In genomic region chr2:172859821-172860707, GRCh38 we compare ENCODE assay signal across 1 cellular context.
TF ChIP-seq lines count a peak whose summit lies in the region.

No MANE protein-coding gene starts in this region.

TF ChIP-seq in GM23338, 12 proteins besides CTCF, POLR2A, EP300 and RAD21 (continued from another document):
- TF ChIP-seq STAT1 (IDR thresholded peaks at IDR 0.05; ENCODE audit: unreplicated experiment) (no peak), CREB1 (CRISPR knock-in tag; IDR thresholded peaks at IDR 0.05; ENCODE audit: low read depth) (no peak), ZNF114 (CRISPR knock-in tag; IDR thresholded peaks at IDR 0.05) (no peak), POLR2AphosphoS5 (IDR thresholded peaks at IDR 0.05; ENCODE audit: low read depth) (no peak), NANOG (IDR thresholded peaks at IDR 0.05; ENCODE audit: borderline replicate concordance) (no peak), JUNB (IDR thresholded peaks at IDR 0.05; ENCODE audit: unreplicated experiment) (no peak), EZH2 (IDR thresholded peaks at IDR 0.05; ENCODE audit: low read depth, unreplicated experiment) (no peak)
- TF ChIP-seq, protein P1, sequence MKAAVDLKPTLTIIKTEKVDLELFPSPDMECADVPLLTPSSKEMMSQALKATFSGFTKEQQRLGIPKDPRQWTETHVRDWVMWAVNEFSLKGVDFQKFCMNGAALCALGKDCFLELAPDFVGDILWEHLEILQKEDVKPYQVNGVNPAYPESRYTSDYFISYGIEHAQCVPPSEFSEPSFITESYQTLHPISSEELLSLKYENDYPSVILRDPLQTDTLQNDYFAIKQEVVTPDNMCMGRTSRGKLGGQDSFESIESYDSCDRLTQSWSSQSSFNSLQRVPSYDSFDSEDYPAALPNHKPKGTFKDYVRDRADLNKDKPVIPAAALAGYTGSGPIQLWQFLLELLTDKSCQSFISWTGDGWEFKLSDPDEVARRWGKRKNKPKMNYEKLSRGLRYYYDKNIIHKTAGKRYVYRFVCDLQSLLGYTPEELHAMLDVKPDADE (IDR thresholded peaks at IDR 0.05), result no peak
